ENCODE assay signal across 27 cellular contexts in genomic region chr1:213693864-213694263, GRCh38.
"Had no signal": no experiment of that assay in that cellular context is flagged by ENCODE, and none has a peak within 500 bp of the region (broad histone marks: within the 10 kb centered on the region; RNA-seq: fewer than 3 reads in every experiment).

No MANE protein-coding gene starts in this region.

- H3K27me3 ChIP-seq: dorsolateral prefrontal cortex, gastrocnemius medialis, pancreas, right lobe of liver, suprapubic skin, transverse colon, upper lobe of right lung, uterus had no signal

- ATAC-seq: esophagus mucosa; gastrocnemius medialis; left lobe of liver; naive thymus-derived CD4-positive, alpha-beta T cell; pancreas; right lobe of liver; stimulated activated naive B cell treated with anti-CD40 and anti-IgM and Interleukin-4, amounts not matched to agents 10 μg/mL and 1 μg/mL and 100 μg/mL, for 72 hours; stimulated activated naive CD8-positive, alpha-beta T cell treated with anti-CD3 and anti-CD28 coated beads, Interleukin-15, amount 100 ng/mL, for 72 hours; upper lobe of right lung had no signal

- H3K9me3 Mint-ChIP-seq: naive thymus-derived CD4-positive, alpha-beta T cell; nephron had no signal

- H3K36me3 Mint-ChIP-seq: naive thymus-derived CD4-positive, alpha-beta T cell; stimulated activated naive B cell treated with anti-CD40 and anti-IgM and Interleukin-4, amounts not matched to agents 10 μg/mL and 1 μg/mL and 100 μg/mL, for 72 hours had no signal

- H3K4me1 ChIP-seq: gastrocnemius medialis, pancreas, suprapubic skin, upper lobe of right lung, uterus had no signal

- H3K27ac ChIP-seq: dorsolateral prefrontal cortex, epithelial cell of prostate, gastrocnemius medialis, pancreas, right lobe of liver, suprapubic skin, transverse colon, upper lobe of right lung, uterus had no signal

- H3K36me3 ChIP-seq: gastrocnemius medialis, pancreas, right lobe of liver, suprapubic skin, transverse colon, upper lobe of right lung, uterus had no signal

- H3K4me3 ChIP-seq: dorsolateral prefrontal cortex, gastrocnemius medialis, lung, pancreas, right lobe of liver, suprapubic skin, transverse colon, upper lobe of right lung, uterus had no signal

- H3K4me1 Mint-ChIP-seq: nephron; stimulated activated naive B cell treated with anti-CD40 and anti-IgM and Interleukin-4, amounts not matched to agents 10 μg/mL and 1 μg/mL and 100 μg/mL, for 72 hours; stimulated activated naive CD8-positive, alpha-beta T cell treated with anti-CD3 and anti-CD28 coated beads, Interleukin-15, amount 100 ng/mL, for 72 hours had no signal

- H3K9me3 ChIP-seq: gastrocnemius medialis, pancreas, right lobe of liver, suprapubic skin, transverse colon, upper lobe of right lung, uterus had no signal

- H3K27ac Mint-ChIP-seq: naive thymus-derived CD4-positive, alpha-beta T cell; nephron; stimulated activated naive B cell treated with anti-CD40 and anti-IgM and Interleukin-4, amounts not matched to agents 10 μg/mL and 1 μg/mL and 100 μg/mL, for 72 hours; stimulated activated naive CD8-positive, alpha-beta T cell treated with anti-CD3 and anti-CD28 coated beads, Interleukin-15, amount 100 ng/mL, for 72 hours had no signal

- H3K27me3 Mint-ChIP-seq: naive thymus-derived CD4-positive, alpha-beta T cell; stimulated activated naive B cell treated with anti-CD40 and anti-IgM and Interleukin-4, amounts not matched to agents 10 μg/mL and 1 μg/mL and 100 μg/mL, for 72 hours; stimulated activated naive CD8-positive, alpha-beta T cell treated with anti-CD3 and anti-CD28 coated beads, Interleukin-15, amount 100 ng/mL, for 72 hours had no signal

- H3K4me3 Mint-ChIP-seq: naive thymus-derived CD4-positive, alpha-beta T cell; nephron; stimulated activated naive B cell treated with anti-CD40 and anti-IgM and Interleukin-4, amounts not matched to agents 10 μg/mL and 1 μg/mL and 100 μg/mL, for 72 hours; stimulated activated naive CD8-positive, alpha-beta T cell treated with anti-CD3 and anti-CD28 coated beads, Interleukin-15, amount 100 ng/mL, for 72 hours had no signal

- DNase-seq: dorsolateral prefrontal cortex; effector CD4-positive, alpha-beta T cell; foreskin fibroblast; gastrocnemius medialis; head of caudate nucleus; kidney; mesenchymal stem cell; midbrain; naive thymus-derived CD4-positive, alpha-beta T cell; occipital lobe; pancreas; retina; right lobe of liver; small intestine; stimulated activated CD4-positive, alpha-beta T cell treated with anti-CD3 and anti-CD28 coated beads, Interleukin-15, amount 100 ng/mL, for 24 hours; stimulated activated CD4-positive, alpha-beta T cell treated with anti-CD3 and anti-CD28 coated beads, Interleukin-2, amount 100 ng/mL, for 48 hours; stimulated activated naive B cell treated with anti-CD40 and anti-IgM and Interleukin-4, amounts not matched to agents 10 μg/mL and 1 μg/mL and 100 μg/mL, for 72 hours; stimulated activated naive CD8-positive, alpha-beta T cell treated with anti-CD3 and anti-CD28 coated beads, Interleukin-15, amount 100 ng/mL, for 72 hours; transverse colon; upper lobe of right lung; uterus had no signal
